2 cellular contexts compared by ENCODE assay signal in the genomic region with DNA sequence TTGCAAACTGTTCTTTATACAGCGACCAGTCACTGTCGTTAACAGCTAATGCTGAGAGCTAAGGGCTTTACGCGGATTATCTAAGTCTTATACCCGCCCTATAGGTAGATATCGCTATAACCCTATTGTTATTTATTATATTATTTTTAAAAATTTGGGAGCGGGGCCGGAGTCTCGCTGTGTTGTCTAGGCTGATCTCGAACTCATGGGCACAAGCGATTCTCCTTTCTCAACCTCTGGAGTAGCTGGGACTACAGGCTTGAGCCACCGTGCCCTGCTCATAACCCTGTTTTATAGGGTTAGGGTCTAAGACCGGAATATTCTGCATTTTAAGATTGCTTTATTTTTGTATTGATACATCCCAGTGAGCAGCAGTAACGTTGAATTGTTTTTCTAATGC.
TF ChIP-seq lines count a peak whose summit lies in the region.

No MANE protein-coding gene starts in this region.

TF ChIP-seq in SK-N-SH, 30 proteins besides CTCF, POLR2A, EP300 and RAD21:
- no peak for TF ChIP-seq EZH2phosphoT487 (IDR thresholded peaks at IDR 0.05; ENCODE audit: borderline replicate concordance, low read depth)
- TF ChIP-seq USF2 (IDR thresholded peaks at IDR 0.05; ENCODE audit: borderline replicate concordance, low read depth, low read length), result no peak
- no peak for TF ChIP-seq TEAD4 (IDR thresholded peaks at IDR 0.05; ENCODE audit: borderline replicate concordance, insufficient read depth)
- no peak for TF ChIP-seq MXI1 (IDR thresholded peaks at IDR 0.05; ENCODE audit: low read depth, low read length)
TF ChIP-seq in SK-N-SH: peak in this region for 0.

TF ChIP-seq in SK-N-SH treated with all-trans-retinoic acid at 6 μM for 48 hours, 23 proteins besides CTCF, POLR2A, EP300 and RAD21:
- TF ChIP-seq TCF4 (CRISPR knock-in tag; IDR thresholded peaks at IDR 0.05; ENCODE audit: borderline replicate concordance) (no peak), ZFP3 (CRISPR knock-in tag; IDR thresholded peaks at IDR 0.05) (no peak), ZC3H10 (CRISPR knock-in tag; IDR thresholded peaks at IDR 0.05) (no peak), OSR1 (CRISPR knock-in tag; IDR thresholded peaks at IDR 0.05) (no peak)
- TF ChIP-seq, protein P1, sequence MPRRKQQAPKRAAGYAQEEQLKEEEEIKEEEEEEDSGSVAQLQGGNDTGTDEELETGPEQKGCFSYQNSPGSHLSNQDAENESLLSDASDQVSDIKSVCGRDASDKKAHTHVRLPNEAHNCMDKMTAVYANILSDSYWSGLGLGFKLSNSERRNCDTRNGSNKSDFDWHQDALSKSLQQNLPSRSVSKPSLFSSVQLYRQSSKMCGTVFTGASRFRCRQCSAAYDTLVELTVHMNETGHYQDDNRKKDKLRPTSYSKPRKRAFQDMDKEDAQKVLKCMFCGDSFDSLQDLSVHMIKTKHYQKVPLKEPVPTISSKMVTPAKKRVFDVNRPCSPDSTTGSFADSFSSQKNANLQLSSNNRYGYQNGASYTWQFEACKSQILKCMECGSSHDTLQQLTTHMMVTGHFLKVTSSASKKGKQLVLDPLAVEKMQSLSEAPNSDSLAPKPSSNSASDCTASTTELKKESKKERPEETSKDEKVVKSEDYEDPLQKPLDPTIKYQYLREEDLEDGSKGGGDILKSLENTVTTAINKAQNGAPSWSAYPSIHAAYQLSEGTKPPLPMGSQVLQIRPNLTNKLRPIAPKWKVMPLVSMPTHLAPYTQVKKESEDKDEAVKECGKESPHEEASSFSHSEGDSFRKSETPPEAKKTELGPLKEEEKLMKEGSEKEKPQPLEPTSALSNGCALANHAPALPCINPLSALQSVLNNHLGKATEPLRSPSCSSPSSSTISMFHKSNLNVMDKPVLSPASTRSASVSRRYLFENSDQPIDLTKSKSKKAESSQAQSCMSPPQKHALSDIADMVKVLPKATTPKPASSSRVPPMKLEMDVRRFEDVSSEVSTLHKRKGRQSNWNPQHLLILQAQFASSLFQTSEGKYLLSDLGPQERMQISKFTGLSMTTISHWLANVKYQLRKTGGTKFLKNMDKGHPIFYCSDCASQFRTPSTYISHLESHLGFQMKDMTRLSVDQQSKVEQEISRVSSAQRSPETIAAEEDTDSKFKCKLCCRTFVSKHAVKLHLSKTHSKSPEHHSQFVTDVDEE (CRISPR knock-in tag; IDR thresholded peaks at IDR 0.05), result no peak
- TF ChIP-seq, protein P2, sequence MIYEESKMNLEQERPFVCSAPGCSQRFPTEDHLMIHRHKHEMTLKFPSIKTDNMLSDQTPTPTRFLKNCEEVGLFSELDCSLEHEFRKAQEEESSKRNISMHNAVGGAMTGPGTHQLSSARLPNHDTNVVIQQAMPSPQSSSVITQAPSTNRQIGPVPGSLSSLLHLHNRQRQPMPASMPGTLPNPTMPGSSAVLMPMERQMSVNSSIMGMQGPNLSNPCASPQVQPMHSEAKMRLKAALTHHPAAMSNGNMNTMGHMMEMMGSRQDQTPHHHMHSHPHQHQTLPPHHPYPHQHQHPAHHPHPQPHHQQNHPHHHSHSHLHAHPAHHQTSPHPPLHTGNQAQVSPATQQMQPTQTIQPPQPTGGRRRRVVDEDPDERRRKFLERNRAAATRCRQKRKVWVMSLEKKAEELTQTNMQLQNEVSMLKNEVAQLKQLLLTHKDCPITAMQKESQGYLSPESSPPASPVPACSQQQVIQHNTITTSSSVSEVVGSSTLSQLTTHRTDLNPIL (CRISPR knock-in tag; IDR thresholded peaks at IDR 0.05; ENCODE audit: low read depth), result no peak
- TF ChIP-seq, protein P3, sequence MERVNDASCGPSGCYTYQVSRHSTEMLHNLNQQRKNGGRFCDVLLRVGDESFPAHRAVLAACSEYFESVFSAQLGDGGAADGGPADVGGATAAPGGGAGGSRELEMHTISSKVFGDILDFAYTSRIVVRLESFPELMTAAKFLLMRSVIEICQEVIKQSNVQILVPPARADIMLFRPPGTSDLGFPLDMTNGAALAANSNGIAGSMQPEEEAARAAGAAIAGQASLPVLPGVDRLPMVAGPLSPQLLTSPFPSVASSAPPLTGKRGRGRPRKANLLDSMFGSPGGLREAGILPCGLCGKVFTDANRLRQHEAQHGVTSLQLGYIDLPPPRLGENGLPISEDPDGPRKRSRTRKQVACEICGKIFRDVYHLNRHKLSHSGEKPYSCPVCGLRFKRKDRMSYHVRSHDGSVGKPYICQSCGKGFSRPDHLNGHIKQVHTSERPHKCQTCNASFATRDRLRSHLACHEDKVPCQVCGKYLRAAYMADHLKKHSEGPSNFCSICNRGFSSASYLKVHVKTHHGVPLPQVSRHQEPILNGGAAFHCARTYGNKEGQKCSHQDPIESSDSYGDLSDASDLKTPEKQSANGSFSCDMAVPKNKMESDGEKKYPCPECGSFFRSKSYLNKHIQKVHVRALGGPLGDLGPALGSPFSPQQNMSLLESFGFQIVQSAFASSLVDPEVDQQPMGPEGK (CRISPR knock-in tag; IDR thresholded peaks at IDR 0.05; ENCODE audit: borderline replicate concordance), result no peak
- TF ChIP-seq, protein P4, sequence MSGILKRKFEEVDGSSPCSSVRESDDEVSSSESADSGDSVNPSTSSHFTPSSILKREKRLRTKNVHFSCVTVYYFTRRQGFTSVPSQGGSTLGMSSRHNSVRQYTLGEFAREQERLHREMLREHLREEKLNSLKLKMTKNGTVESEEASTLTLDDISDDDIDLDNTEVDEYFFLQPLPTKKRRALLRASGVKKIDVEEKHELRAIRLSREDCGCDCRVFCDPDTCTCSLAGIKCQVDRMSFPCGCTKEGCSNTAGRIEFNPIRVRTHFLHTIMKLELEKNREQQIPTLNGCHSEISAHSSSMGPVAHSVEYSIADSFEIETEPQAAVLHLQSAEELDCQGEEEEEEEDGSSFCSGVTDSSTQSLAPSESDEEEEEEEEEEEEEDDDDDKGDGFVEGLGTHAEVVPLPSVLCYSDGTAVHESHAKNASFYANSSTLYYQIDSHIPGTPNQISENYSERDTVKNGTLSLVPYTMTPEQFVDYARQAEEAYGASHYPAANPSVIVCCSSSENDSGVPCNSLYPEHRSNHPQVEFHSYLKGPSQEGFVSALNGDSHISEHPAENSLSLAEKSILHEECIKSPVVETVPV (CRISPR knock-in tag; IDR thresholded peaks at IDR 0.05), result no peak
